In the genomic region with DNA sequence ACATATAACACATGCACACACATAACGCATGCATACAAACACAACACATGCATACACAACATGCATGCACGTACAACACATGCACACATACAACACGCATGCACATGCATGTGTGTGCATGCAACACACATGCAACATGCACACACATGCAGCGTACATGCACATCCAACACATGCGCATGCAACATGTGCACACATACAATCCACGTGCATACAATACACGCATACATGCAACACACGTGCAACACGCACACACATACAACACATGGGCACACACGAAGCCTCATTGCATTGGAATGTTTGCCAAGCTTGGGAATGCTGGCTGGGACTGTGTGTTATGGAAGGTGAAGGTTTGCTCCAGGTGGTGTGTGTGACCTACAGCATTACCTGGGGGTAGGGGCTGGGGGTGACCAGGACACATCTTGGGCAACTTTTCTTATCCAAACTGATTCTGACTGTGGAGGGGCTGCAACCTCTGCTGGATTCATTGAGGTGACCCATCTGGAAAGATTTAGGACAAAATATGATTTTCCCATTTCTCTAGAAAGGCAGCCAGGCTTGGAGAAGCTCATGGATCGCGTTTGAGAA, we compare ENCODE assay signal across 22 cellular contexts. TPM values are rescaled to one million over a fixed set of nuclear protein-coding genes. Genes with fewer than 3 reads are reported as not detected.
DNase-seq lines count a peak whose midpoint lies in the region; ATAC-seq, FAIRE-seq and TF ChIP-seq lines count a peak whose summit lies in the region.
"Had no signal": no experiment of that assay in that cellular context is flagged by ENCODE, and none has a peak within 500 bp of the region (broad histone marks: within the 10 kb centered on the region; RNA-seq: fewer than 3 reads in every experiment).

No MANE protein-coding gene starts in this region.

- H3K14ac ChIP-seq in neuronal stem cell (ENCODE audit: low read length) = no peak overlapping the region

- no peak overlapping the region for H4K91ac ChIP-seq in neuronal stem cell (ENCODE audit: low read depth, low read length, poor library complexity)

- no peak for ATAC-seq in activated CD8-positive, alpha-beta T cell treated with anti-CD3 and anti-CD28 coated beads, Interleukin-2, amount 10 ng/mL, durations not matched to agents 7 days and 5 days
- ATAC-seq in activated CD8-positive, alpha-beta T cell treated with anti-CD3 and anti-CD28 coated beads for 36 hours = no peak
- ATAC-seq in HG02970 (IDR thresholded peaks at IDR 0.05; ENCODE audit: low FRiP score, unreplicated experiment) = no peak
- no peak for ATAC-seq in HG03159 (IDR thresholded peaks at IDR 0.05; ENCODE audit: unreplicated experiment)
- ATAC-seq: CD8-positive, alpha-beta T cell had no signal

- no peaks in the 10 kb centered on the region for H3K36me3 ChIP-seq in endodermal cell (ENCODE audit: control insufficient read depth, insufficient read depth, low read length)
- no peaks in the 10 kb centered on the region for H3K36me3 ChIP-seq in neuronal stem cell (replicated peaks in 1 of 2; ENCODE audit: control insufficient read depth in 2 of 2, insufficient read depth in 2 of 2, low read length in 2 of 2)

- peak overlapping the region; percentile 30 for H2BK12ac ChIP-seq in neuronal stem cell (ENCODE audit: low read length)

- intact Hi-C loops in activated CD8-positive, alpha-beta T cell treated with anti-CD3 and anti-CD28 coated beads for 36 hours (cut with micrococcal nuclease) = no loop called here

- H2BK15ac ChIP-seq in neuronal stem cell (ENCODE audit: low read length) = no peak overlapping the region

- peaks cover 17% of the 10 kb centered on the region for H3K9me3 ChIP-seq in endodermal cell (ENCODE audit: control insufficient read depth, low read length)
- H3K9me3 ChIP-seq in neuronal stem cell (replicated peaks in 1 of 2; ENCODE audit: control insufficient read depth in 2 of 2, insufficient read depth in 1 of 2, low read depth in 1 of 2, low read length in 2 of 2) = peaks cover 14 to 18% of the 10 kb centered on the region in 2 donors

- no peak overlapping the region for H2BK120ac ChIP-seq in neuronal stem cell (ENCODE audit: low read depth, low read length)

- peaks cover 3% of the 10 kb centered on the region for H3K27me3 Mint-ChIP-seq in activated CD8-positive, alpha-beta T cell treated with anti-CD3 and anti-CD28 coated beads, Interleukin-2, amount 10 ng/mL, durations not matched to agents 7 days and 5 days (ENCODE audit: low read depth)
- H3K27me3 Mint-ChIP-seq in activated CD8-positive, alpha-beta T cell treated with anti-CD3 and anti-CD28 coated beads for 36 hours = peaks cover 3% of the 10 kb centered on the region
- H3K27me3 Mint-ChIP-seq in endodermal cell (ENCODE audit: insufficient read depth) = peaks cover 3% of the 10 kb centered on the region

- no peaks in the 10 kb centered on the region for H3K4me1 Mint-ChIP-seq in activated CD8-positive, alpha-beta T cell treated with anti-CD3 and anti-CD28 coated beads, Interleukin-2, amount 10 ng/mL, durations not matched to agents 7 days and 5 days (ENCODE audit: low read depth)
- H3K4me1 Mint-ChIP-seq in activated CD8-positive, alpha-beta T cell treated with anti-CD3 and anti-CD28 coated beads for 36 hours (ENCODE audit: low read depth) = no peaks in the 10 kb centered on the region
- no peaks in the 10 kb centered on the region for H3K4me1 Mint-ChIP-seq in endodermal cell
- H3K4me1 Mint-ChIP-seq: CD14-positive monocyte had no signal

- H3K4me3 Mint-ChIP-seq in activated CD8-positive, alpha-beta T cell treated with anti-CD3 and anti-CD28 coated beads, Interleukin-2, amount 10 ng/mL, durations not matched to agents 7 days and 5 days = no peak overlapping the region
- H3K4me3 Mint-ChIP-seq in activated CD8-positive, alpha-beta T cell treated with anti-CD3 and anti-CD28 coated beads for 36 hours = no peak overlapping the region
- H3K4me3 Mint-ChIP-seq in endodermal cell = no peak overlapping the region
- H3K4me3 Mint-ChIP-seq: CD14-positive monocyte; CD8-positive, alpha-beta T cell had no signal

- no peak overlapping the region for H3K4me3 ChIP-seq in endodermal cell (ENCODE audit: low read length)
- peak overlapping the region in 1 of 2 donors; percentile 17 for H3K4me3 ChIP-seq in neuronal stem cell (ENCODE audit: low read length in 2 of 2)

- H2BK5ac ChIP-seq in neuronal stem cell (ENCODE audit: low read length) = no peak overlapping the region

- H3K27ac Mint-ChIP-seq in activated CD8-positive, alpha-beta T cell treated with anti-CD3 and anti-CD28 coated beads, Interleukin-2, amount 10 ng/mL, durations not matched to agents 7 days and 5 days = no peak overlapping the region
- no peak overlapping the region for H3K27ac Mint-ChIP-seq in activated CD8-positive, alpha-beta T cell treated with anti-CD3 and anti-CD28 coated beads for 36 hours
- H3K27ac Mint-ChIP-seq in endodermal cell = no peak overlapping the region
- H3K27ac Mint-ChIP-seq: CD8-positive, alpha-beta T cell had no signal

- 84 to 90% methylated on average over 5 to 12 of the region's 12 CpGs for WGBS in endodermal cell (ENCODE audit: insufficient coverage in 1 of 2, insufficient read length in 1 of 2), 2 experiments
- no CpG with 5 or more reads among the region's 12 CpGs for WGBS in neuronal stem cell (ENCODE audit: extremely low coverage in 2 of 2, insufficient read length in 2 of 2, insufficient replicate concordance in 1 of 2), 2 donors

- H3K4me1 ChIP-seq in endodermal cell (ENCODE audit: control insufficient read depth, insufficient read depth, low read length) (no peaks in the 10 kb centered on the region), neuronal stem cell (ENCODE audit: control insufficient read depth in 2 of 2, insufficient read depth in 1 of 2, low read depth in 1 of 2, low read length in 2 of 2) (peaks cover 3 to 9% of the 10 kb centered on the region in 2 donors)

- peak overlapping the region; percentile 9 for H3K23ac ChIP-seq in neuronal stem cell (ENCODE audit: low read depth, low read length, poor library complexity)

- peak overlapping the region; percentile 3 for H3K18ac ChIP-seq in neuronal stem cell (ENCODE audit: low read length)

- no peak for TF ChIP-seq CTCF in activated CD8-positive, alpha-beta T cell treated with anti-CD3 and anti-CD28 coated beads for 36 hours (IDR thresholded peaks at IDR 0.05)
- TF ChIP-seq CTCF in endodermal cell (conservative IDR thresholded peaks at IDR 0.05) (no peak), RWPE1 (conservative IDR thresholded peaks at IDR 0.05; ENCODE audit: low read depth) (no peak)

- POLR2A ChIA-PET in activated CD8-positive, alpha-beta T cell treated with anti-CD3 and anti-CD28 coated beads, Interleukin-2, amount 10 ng/mL, durations not matched to agents 7 days and 5 days (lab: Charles Lee) = no interaction called here
- POLR2A ChIA-PET in activated CD8-positive, alpha-beta T cell treated with anti-CD3 and anti-CD28 coated beads for 36 hours (lab: Charles Lee) = no interaction called here
- POLR2A ChIA-PET in RWPE1 (lab: Yijun Ruan, JAX; ENCODE audit: low non-redundant PET) = no interaction called here

- H3K27me3 ChIP-seq in endodermal cell (ENCODE audit: control insufficient read depth, insufficient read depth, low read length, poor library complexity, severe bottlenecking) (no peaks in the 10 kb centered on the region), neuronal stem cell (ENCODE audit: control insufficient read depth in 3 of 3, insufficient read depth in 3 of 3, low read depth in 1 of 3, low read length in 3 of 3) (peaks cover 0 to 3% (median 0%) of the 10 kb centered on the region in 3 experiments)

- H3K9ac ChIP-seq in endodermal cell (ENCODE audit: extremely low read depth, low read length, poor library complexity, severe bottlenecking) (no peak overlapping the region), neuronal stem cell (ENCODE audit: low read depth, low read length, poor library complexity) (no peak overlapping the region)

- H3K27ac ChIP-seq in endodermal cell (ENCODE audit: low read depth, low read length) (no peak overlapping the region), neuronal stem cell (replicated peaks; ENCODE audit: low read length) (no peak overlapping the region), RWPE1 (no peak overlapping the region)
- H3K27ac ChIP-seq: 22Rv1 had no signal

- no peak for TF ChIP-seq POLR2A in GM12891 (IDR thresholded peaks at IDR 0.05; ENCODE audit: low read depth, low read length)

- no peak overlapping the region for H3K4me2 ChIP-seq in neuronal stem cell (ENCODE audit: insufficient read depth, low read length, poor library complexity, severe bottlenecking)

- DNase-seq in activated CD8-positive, alpha-beta T cell treated with anti-CD3 and anti-CD28 coated beads, Interleukin-2, amount 10 ng/mL, durations not matched to agents 7 days and 5 days = peak; percentile 13
- no peak for DNase-seq in activated CD8-positive, alpha-beta T cell treated with anti-CD3 and anti-CD28 coated beads for 36 hours
- no peak for DNase-seq in GM12891 (ENCODE audit: insufficient read length, low spot score)
- DNase-seq in endodermal cell = peak; percentile 28
- no peak for DNase-seq in neuronal stem cell (ENCODE audit: low spot score)
- DNase-seq in RWPE1 (ENCODE audit: low spot score) = no peak
- DNase-seq: CD8-positive, alpha-beta T cell; COR-L47; DMS153; DMS79 treated with DMSO at 0.1 percent for 48 hours; EL; GOT3; HCEC 1CT had no signal

- H2AK5ac ChIP-seq in neuronal stem cell (ENCODE audit: low read depth, low read length) = no peak overlapping the region

- no peak overlapping the region for H2AFZ ChIP-seq in neuronal stem cell (ENCODE audit: low read length)

- peak; percentile 26 for FAIRE-seq in GM12891 (lab: Jason Lieb, UNC)
- FAIRE-seq: D721Med, G401.6, GM12892 had no signal

- CTCF ChIA-PET in activated CD8-positive, alpha-beta T cell treated with anti-CD3 and anti-CD28 coated beads, Interleukin-2, amount 10 ng/mL, durations not matched to agents 7 days and 5 days (lab: Charles Lee) = no interaction called here
- CTCF ChIA-PET in activated CD8-positive, alpha-beta T cell treated with anti-CD3 and anti-CD28 coated beads for 36 hours (lab: Charles Lee) = no interaction called here
- CTCF ChIA-PET in RWPE1 (lab: Yijun Ruan, JAX) = no interaction called here

- peak overlapping the region; percentile 95 for H4K8ac ChIP-seq in neuronal stem cell (ENCODE audit: low read depth, low read length)

- peaks cover 2% of the 10 kb centered on the region for H3K79me1 ChIP-seq in neuronal stem cell (ENCODE audit: low read depth, low read length)

- H3K36me3 Mint-ChIP-seq in activated CD8-positive, alpha-beta T cell treated with anti-CD3 and anti-CD28 coated beads, Interleukin-2, amount 10 ng/mL, durations not matched to agents 7 days and 5 days (ENCODE audit: low read depth) = no peaks in the 10 kb centered on the region
- no peaks in the 10 kb centered on the region for H3K36me3 Mint-ChIP-seq in activated CD8-positive, alpha-beta T cell treated with anti-CD3 and anti-CD28 coated beads for 36 hours (ENCODE audit: low read depth)
- no peaks in the 10 kb centered on the region for H3K36me3 Mint-ChIP-seq in endodermal cell (ENCODE audit: low read depth)
- H3K36me3 Mint-ChIP-seq: CD14-positive monocyte; CD8-positive, alpha-beta T cell had no signal

- no peak overlapping the region for H3K4ac ChIP-seq in neuronal stem cell (ENCODE audit: low read length)

- peaks cover 7% of the 10 kb centered on the region for H3K9me3 Mint-ChIP-seq in activated CD8-positive, alpha-beta T cell treated with anti-CD3 and anti-CD28 coated beads, Interleukin-2, amount 10 ng/mL, durations not matched to agents 7 days and 5 days (ENCODE audit: insufficient read depth)
- no peaks in the 10 kb centered on the region for H3K9me3 Mint-ChIP-seq in activated CD8-positive, alpha-beta T cell treated with anti-CD3 and anti-CD28 coated beads for 36 hours
- H3K9me3 Mint-ChIP-seq in endodermal cell = peaks cover 24% of the 10 kb centered on the region

RNA-seq across cellular contexts. Expression of a gene that starts 58.9 kb away (rescaled TPM):
- total RNA-seq in activated CD8-positive, alpha-beta T cell treated with anti-CD3 and anti-CD28 coated beads, Interleukin-2, amount 10 ng/mL, durations not matched to agents 7 days and 5 days = not detected
- total RNA-seq in activated CD8-positive, alpha-beta T cell treated with anti-CD3 and anti-CD28 coated beads for 36 hours = not detected
- not detected for polyA plus RNA-seq in GM12891 (2012; ENCODE audit: low read depth, missing spikeins)
- total RNA-seq in endodermal cell = not detected
- not detected for polyA plus RNA-seq in endodermal cell (2013, experiment 1 of 2)
- polyA plus RNA-seq in endodermal cell (2013, experiment 2 of 2) = not detected
- not detected for polyA plus RNA-seq in neuronal stem cell (2013, experiment 1 of 2)
- polyA plus RNA-seq in neuronal stem cell (2013, experiment 2 of 2) = not detected
- total RNA-seq: A673; CD8-positive, alpha-beta T cell had no signal
- polyA plus RNA-seq: BJ, CD14-positive monocyte had no signal

Comparison
In these comparisons a context has a peak if more than half of its experiments do, and no peak if none do; other contexts are left out.
1. DNase-seq: peak in activated CD8-positive, alpha-beta T cell treated with anti-CD3 and anti-CD28 coated beads, Interleukin-2, amount 10 ng/mL, durations not matched to agents 7 days and 5 days (single experiment) and endodermal cell (single experiment); none in activated CD8-positive, alpha-beta T cell treated with anti-CD3 and anti-CD28 coated beads for 36 hours (single experiment), GM12891 (single experiment), neuronal stem cell (single experiment) and RWPE1 (single experiment).